18 cellular contexts compared by ENCODE assay signal in genomic region chrX:95728446-95728845, GRCh38.
A peak's percentile ranks its signal among the peaks of the same experiment; 100 is the strongest.
DNase-seq lines count a peak whose midpoint lies in the region; ATAC-seq and TF ChIP-seq lines count a peak whose summit lies in the region.
"Had no signal": no experiment of that assay in that cellular context is flagged by ENCODE, and none has a peak within 500 bp of the region (broad histone marks: within the 10 kb centered on the region; RNA-seq: fewer than 3 reads in every experiment).

No MANE protein-coding gene starts in this region.

- H3K36me3 Mint-ChIP-seq in nephron progenitor cell (ENCODE audit: low read depth): no peaks in the 10 kb centered on the region
- no peaks in the 10 kb centered on the region for H3K36me3 Mint-ChIP-seq in naive thymus-derived CD4-positive, alpha-beta T cell
- H3K36me3 Mint-ChIP-seq: CD14-positive monocyte; CD4-positive, alpha-beta memory T cell had no signal

- DNase-seq in NCI-H82 (lab: John Stamatoyannopoulos, UW): peak; percentile 62
- DNase-seq in NCI-H82 treated with DMSO at 0.1 percent for 48 hours (lab: John Stamatoyannopoulos, UW; ENCODE audit: unreplicated experiment): no peak
- peak; percentile 58 for DNase-seq in HAP-1 (ENCODE audit: low spot score in 2 of 2)
- peak; percentile 5 for DNase-seq in nephron progenitor cell
- no peak for DNase-seq in brain microvascular endothelial cell
- no peak for DNase-seq in naive thymus-derived CD4-positive, alpha-beta T cell
- no peak for DNase-seq in AG08395 (ENCODE audit: low spot score)
- DNase-seq: CD4-positive, alpha-beta memory T cell; DMS153; DND-41; EL; GOT3; H7; IMR-90 had no signal

- no peak overlapping the region for H3K27ac ChIP-seq in brain microvascular endothelial cell
- no peak overlapping the region for H3K27ac ChIP-seq in naive thymus-derived CD4-positive, alpha-beta T cell (ENCODE audit: low read depth, low read length)
- H3K27ac ChIP-seq: BLaER1 had no signal

- CTCF ChIA-PET in naive thymus-derived CD4-positive, alpha-beta T cell (lab: Charles Lee): no interaction called here

- no peak overlapping the region for H3K27ac Mint-ChIP-seq in nephron progenitor cell
- no peak overlapping the region for H3K27ac Mint-ChIP-seq in naive thymus-derived CD4-positive, alpha-beta T cell
- H3K27ac Mint-ChIP-seq: CD14-positive monocyte; CD4-positive, alpha-beta memory T cell had no signal

- H3K36me3 ChIP-seq in HAP-1 (replicated peaks) (no peaks in the 10 kb centered on the region), brain microvascular endothelial cell (replicated peaks) (no peaks in the 10 kb centered on the region)
- no peaks in the 10 kb centered on the region for H3K36me3 ChIP-seq in naive thymus-derived CD4-positive, alpha-beta T cell (ENCODE audit: control insufficient read depth in 2 of 3, insufficient read depth in 3 of 3, low read length in 3 of 3)
- H3K36me3 ChIP-seq: BLaER1 had no signal

- peaks cover 27% of the 10 kb centered on the region for H3K4me1 ChIP-seq in HAP-1
- H3K4me1 ChIP-seq in naive thymus-derived CD4-positive, alpha-beta T cell (ENCODE audit: control insufficient read depth in 2 of 2, insufficient read depth in 2 of 2, low read length in 2 of 2): no peaks in the 10 kb centered on the region
- H3K4me1 ChIP-seq: BLaER1 had no signal

- no peaks in the 10 kb centered on the region for H3K27me3 Mint-ChIP-seq in nephron progenitor cell (ENCODE audit: low read depth, poor library complexity)
- no peaks in the 10 kb centered on the region for H3K27me3 Mint-ChIP-seq in naive thymus-derived CD4-positive, alpha-beta T cell
- H3K27me3 Mint-ChIP-seq: CD4-positive, alpha-beta memory T cell had no signal

- no peaks in the 10 kb centered on the region for H3K9me3 Mint-ChIP-seq in nephron progenitor cell
- H3K9me3 Mint-ChIP-seq in naive thymus-derived CD4-positive, alpha-beta T cell: no peaks in the 10 kb centered on the region
- H3K9me3 Mint-ChIP-seq: CD14-positive monocyte; CD4-positive, alpha-beta memory T cell had no signal

- H3K27me3 ChIP-seq in HAP-1 (ENCODE audit: low read depth) (no peaks in the 10 kb centered on the region), brain microvascular endothelial cell (replicated peaks) (no peaks in the 10 kb centered on the region)
- H3K27me3 ChIP-seq in naive thymus-derived CD4-positive, alpha-beta T cell (ENCODE audit: control insufficient read depth in 2 of 2, insufficient read depth in 2 of 2, low read length in 2 of 2): no peaks in the 10 kb centered on the region

- no peak overlapping the region for H3K4me3 ChIP-seq in HAP-1
- H3K4me3 ChIP-seq in brain microvascular endothelial cell (ENCODE audit: low read depth, low read length): no peak overlapping the region
- H3K4me3 ChIP-seq in naive thymus-derived CD4-positive, alpha-beta T cell (ENCODE audit: low read length): no peak overlapping the region
- H3K4me3 ChIP-seq: BLaER1, GM12878, K562 had no signal

- no peak for TF ChIP-seq CTCF in nephron progenitor cell (IDR thresholded peaks at IDR 0.05)
- no peak for TF ChIP-seq CTCF in brain microvascular endothelial cell (IDR thresholded peaks at IDR 0.05; ENCODE audit: low read depth, low read length, missing control alignments)

- H3K9me3 ChIP-seq in HAP-1: no peaks in the 10 kb centered on the region
- H3K9me3 ChIP-seq in naive thymus-derived CD4-positive, alpha-beta T cell (ENCODE audit: control insufficient read depth in 2 of 3, low read length in 3 of 3): no peaks in the 10 kb centered on the region
- H3K9me3 ChIP-seq: BLaER1 had no signal

- H3K4me3 Mint-ChIP-seq in nephron progenitor cell: no peak overlapping the region
- H3K4me3 Mint-ChIP-seq in naive thymus-derived CD4-positive, alpha-beta T cell: no peak overlapping the region
- H3K4me3 Mint-ChIP-seq: CD14-positive monocyte; CD4-positive, alpha-beta memory T cell had no signal

- no peak for ATAC-seq in naive thymus-derived CD4-positive, alpha-beta T cell
- ATAC-seq: GM12878, K562 had no signal

- POLR2A ChIA-PET in naive thymus-derived CD4-positive, alpha-beta T cell (lab: Charles Lee): no interaction called here

- H3K4me1 Mint-ChIP-seq in nephron progenitor cell: no peaks in the 10 kb centered on the region
- H3K4me1 Mint-ChIP-seq in naive thymus-derived CD4-positive, alpha-beta T cell: no peaks in the 10 kb centered on the region
- H3K4me1 Mint-ChIP-seq: CD14-positive monocyte; CD4-positive, alpha-beta memory T cell had no signal

- intact Hi-C loops in naive thymus-derived CD4-positive, alpha-beta T cell (cut with micrococcal nuclease): no loop called here

- in situ Hi-C loops in HAP-1 (cut with MboI; ENCODE audit: low sequenced_read_pairs): no loop called here
- in situ Hi-C loops in brain microvascular endothelial cell (cut with HindIII; ENCODE audit: low pct_ligation_motif_present, low sequenced_read_pairs): no loop called here

Comparison
In these comparisons a context has a peak if more than half of its experiments do, and no peak if none do; other contexts are left out.
1. DNase-seq: peak in NCI-H82 (single experiment), HAP-1 (2 of 2) and nephron progenitor cell (single experiment); none in NCI-H82 treated with DMSO at 0.1 percent for 48 hours (single experiment), brain microvascular endothelial cell (single experiment), naive thymus-derived CD4-positive, alpha-beta T cell (0 of 9) and AG08395 (single experiment).